In the genomic region with DNA sequence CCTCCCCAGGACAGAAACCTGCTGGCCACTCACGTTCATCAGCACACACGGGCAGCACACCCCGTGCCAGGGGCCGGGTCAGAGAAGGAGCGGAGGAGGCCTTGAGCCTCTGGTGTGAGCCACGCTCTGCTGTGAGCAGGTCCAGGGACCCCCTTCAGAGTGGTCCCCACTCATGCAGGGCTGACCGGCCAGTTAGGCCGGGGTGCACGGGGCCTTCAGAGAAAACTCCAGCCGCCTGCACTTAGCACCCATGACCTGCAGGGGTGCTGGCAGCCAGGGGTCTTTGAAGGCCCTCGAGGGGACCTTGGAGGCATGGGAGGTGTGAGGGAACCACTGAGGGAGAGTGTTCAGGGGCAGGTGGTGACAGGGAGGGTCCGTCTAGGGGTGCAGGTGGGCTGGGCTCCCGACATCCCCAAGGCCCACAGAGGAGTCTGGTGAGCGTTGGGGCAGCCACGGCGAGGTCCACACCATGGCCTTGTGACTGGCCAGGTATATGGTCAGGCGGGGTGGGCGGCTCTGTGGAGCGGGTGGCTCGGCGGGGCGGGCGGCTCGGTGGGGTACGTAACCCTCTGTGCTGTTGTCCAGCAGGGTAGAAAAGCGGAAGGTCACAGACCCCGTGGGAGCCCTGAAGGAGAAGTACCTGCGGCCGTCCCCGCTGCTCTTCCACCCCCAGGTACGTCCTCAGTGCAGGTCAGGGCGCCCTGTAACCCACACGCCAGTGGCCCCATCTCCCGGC, we compare ENCODE assay signal across 20 cellular contexts. TPM values are rescaled to one million over a fixed set of nuclear protein-coding genes. Genes with fewer than 3 reads are reported as not detected.
DNase-seq lines count a peak whose midpoint lies in the region; TF ChIP-seq lines count a peak whose summit lies in the region.
"Had no signal": no experiment of that assay in that cellular context is flagged by ENCODE, and none has a peak within 500 bp of the region (broad histone marks: within the 10 kb centered on the region; RNA-seq: fewer than 3 reads in every experiment).

No MANE protein-coding gene starts in this region.

- H3K14ac ChIP-seq in neuronal stem cell (ENCODE audit: low read length), result peak overlapping the region; percentile 21

- no CpG with 5 or more reads among the region's 34 CpGs for WGBS in neuronal stem cell (ENCODE audit: extremely low coverage in 2 of 2, insufficient read length in 2 of 2, insufficient replicate concordance in 1 of 2), 2 donors

- peak overlapping the region; percentile 80 for H3K18ac ChIP-seq in neuronal stem cell (ENCODE audit: low read length)

- POLR2A ChIA-PET in HEK293 (lab: Yijun Ruan, JAX), result no interaction called here

- DNase-seq in GM13977 (ENCODE audit: low spot score), result peak; percentile 39
- no peak for DNase-seq in brain microvascular endothelial cell
- no peak for DNase-seq in neuronal stem cell (ENCODE audit: low spot score)
- no peak for DNase-seq in NCI-H1417 treated with DMSO at 0.1 percent for 48 hours (lab: John Stamatoyannopoulos, UW)
- no peak for DNase-seq in activated CD4-positive, CD25-positive, alpha-beta regulatory T cell treated with anti-CD3 and anti-CD28 coated beads, Interleukin-2, amount 50 U/mL, for 72 hours
- no peak for DNase-seq in stimulated activated CD4-positive, alpha-beta T cell treated with anti-CD3 and anti-CD28 coated beads, Interleukin-4, amount 100 ng/mL, for 4 hours
- DNase-seq: ACHN, AML-193, DND-41, Kasumi-1, MG63, NCI-H1048, NCI-H1436 treated with DMSO at 0.1 percent for 48 hours, NCI-H2029, NCI-H526, Peyer's patch had no signal

- H2BK12ac ChIP-seq in neuronal stem cell (ENCODE audit: low read length), result peak overlapping the region; percentile 22

- H2AFZ ChIP-seq in neuronal stem cell (ENCODE audit: low read length), result no peak overlapping the region

- H3K9ac ChIP-seq in neuronal stem cell (ENCODE audit: low read depth, low read length, poor library complexity), result peak overlapping the region; percentile 44

- peak overlapping the region; percentile 87 for H2BK5ac ChIP-seq in neuronal stem cell (ENCODE audit: low read length)

- no peak overlapping the region for H3K4me2 ChIP-seq in neuronal stem cell (ENCODE audit: insufficient read depth, low read length, poor library complexity, severe bottlenecking)

- H3K9me3 ChIP-seq in HEK293 (ENCODE audit: control insufficient read depth, insufficient read depth, low read depth, low read length) (no peaks in the 10 kb centered on the region), neuronal stem cell (replicated peaks in 1 of 2; ENCODE audit: control insufficient read depth in 2 of 2, insufficient read depth in 1 of 2, low read depth in 1 of 2, low read length in 2 of 2) (peaks cover 8 to 13% of the 10 kb centered on the region in 2 donors)

- H4K91ac ChIP-seq in neuronal stem cell (ENCODE audit: low read depth, low read length, poor library complexity), result no peak overlapping the region

- H3K36me3 ChIP-seq in HEK293 (ENCODE audit: control insufficient read depth in 2 of 2, insufficient read depth in 1 of 2, low read length in 2 of 2), result peaks cover 0 to 32% of the 10 kb centered on the region in 2 experiments; a peak in 1 of 3 replicates
- no peaks in the 10 kb centered on the region for H3K36me3 ChIP-seq in brain microvascular endothelial cell (replicated peaks)
- no peaks in the 10 kb centered on the region for H3K36me3 ChIP-seq in neuronal stem cell (replicated peaks in 1 of 2; ENCODE audit: control insufficient read depth in 2 of 2, insufficient read depth in 2 of 2, low read length in 2 of 2)
- H3K36me3 ChIP-seq: HAP-1, MG63, Peyer's patch had no signal

- H3K27ac ChIP-seq in HEK293 (ENCODE audit: extremely low read depth, low read depth, low read length) (no peak overlapping the region), brain microvascular endothelial cell (no peak overlapping the region), neuronal stem cell (replicated peaks; ENCODE audit: low read length) (no peak overlapping the region)
- H3K27ac ChIP-seq: C4-2B had no signal

- H3K4me1 ChIP-seq in HEK293 (ENCODE audit: control insufficient read depth, insufficient read depth, low read length) (peaks cover 6% of the 10 kb centered on the region), neuronal stem cell (ENCODE audit: control insufficient read depth in 2 of 2, insufficient read depth in 1 of 2, low read depth in 1 of 2, low read length in 2 of 2) (peaks cover 0 to 5% of the 10 kb centered on the region in 2 donors)
- H3K4me1 ChIP-seq: HAP-1, Peyer's patch had no signal

- no peak overlapping the region for H3K4ac ChIP-seq in neuronal stem cell (ENCODE audit: low read length)

- no peak overlapping the region for H2BK15ac ChIP-seq in neuronal stem cell (ENCODE audit: low read length)

- H2AK5ac ChIP-seq in neuronal stem cell (ENCODE audit: low read depth, low read length), result peak overlapping the region; percentile 84

- in situ Hi-C loops in GM13977 (cut with MboI; ENCODE audit: low pct_unique_long_range_greater_than_20kb, low sequenced_read_pairs, unreplicated experiment), result no loop called here
- in situ Hi-C loops in brain microvascular endothelial cell (cut with HindIII; ENCODE audit: low pct_ligation_motif_present, low sequenced_read_pairs), result loop anchor here (25.0 kb wide), 1 partner anchor 352 kb away; the partner anchor contains the start of gene PRDM16

- H3K79me1 ChIP-seq in neuronal stem cell (ENCODE audit: low read depth, low read length), result peaks cover 5% of the 10 kb centered on the region

- no peak overlapping the region for H3K23ac ChIP-seq in neuronal stem cell (ENCODE audit: low read depth, low read length, poor library complexity)

- H3K27me3 ChIP-seq in brain microvascular endothelial cell (replicated peaks), result no peaks in the 10 kb centered on the region
- peaks cover 0 to 3% (median 0%) of the 10 kb centered on the region in 3 experiments for H3K27me3 ChIP-seq in neuronal stem cell (ENCODE audit: control insufficient read depth in 3 of 3, insufficient read depth in 3 of 3, low read depth in 1 of 3, low read length in 3 of 3)
- H3K27me3 ChIP-seq: MG63, Peyer's patch had no signal

- no peak overlapping the region for H2BK120ac ChIP-seq in neuronal stem cell (ENCODE audit: low read depth, low read length)

- CTCF ChIA-PET in HEK293 (lab: Yijun Ruan, JAX), result no interaction called here

- H4K8ac ChIP-seq in neuronal stem cell (ENCODE audit: low read depth, low read length), result no peak overlapping the region

- no peak overlapping the region for H3K4me3 ChIP-seq in HEK293 (ENCODE audit: low read depth, low read length)
- H3K4me3 ChIP-seq in brain microvascular endothelial cell (ENCODE audit: low read depth, low read length), result no peak overlapping the region
- H3K4me3 ChIP-seq in neuronal stem cell (ENCODE audit: low read length in 2 of 2), result no peak overlapping the region
- H3K4me3 ChIP-seq: HAP-1, MG63, Peyer's patch had no signal

- no peak for TF ChIP-seq CTCF in GM13977 (IDR thresholded peaks at IDR 0.05; ENCODE audit: extremely low read depth, insufficient read depth, missing control alignments)
- TF ChIP-seq CTCF in HEK293 (tag by site-specific recombination; IDR thresholded peaks at IDR 0.05), result peak; percentile 36; the same call in 1 of the 2 replicates
- peak; percentile 14 for TF ChIP-seq CTCF in brain microvascular endothelial cell (IDR thresholded peaks at IDR 0.05; ENCODE audit: low read depth, low read length, missing control alignments)

TF ChIP-seq in HEK293, 187 proteins besides CTCF, POLR2A, EP300 and RAD21:
- TF ChIP-seq SP7 (tag by site-specific recombination; IDR thresholded peaks at IDR 0.05) (no peak), ZNF560 (tag by site-specific recombination; IDR thresholded peaks at IDR 0.05; ENCODE audit: borderline replicate concordance) (no peak), ZNF426 (tag by site-specific recombination; IDR thresholded peaks at IDR 0.05) (no peak), ZNF514 (tag by site-specific recombination; IDR thresholded peaks at IDR 0.05) (no peak), RBAK (tag by site-specific recombination; IDR thresholded peaks at IDR 0.05) (no peak)
TF ChIP-seq in HEK293: peak in this region for 0.

RNA-seq across cellular contexts. Expression of gene ARHGEF16, which starts 40.3 kb away (rescaled TPM):
- 1.5 TPM for polyA plus RNA-seq in neuronal stem cell (2013, experiment 1 of 2)
- 1.4 TPM for polyA plus RNA-seq in neuronal stem cell (2013, experiment 2 of 2)
- polyA plus RNA-seq: IgD-negative memory B cell had no signal
